In the genomic region with DNA sequence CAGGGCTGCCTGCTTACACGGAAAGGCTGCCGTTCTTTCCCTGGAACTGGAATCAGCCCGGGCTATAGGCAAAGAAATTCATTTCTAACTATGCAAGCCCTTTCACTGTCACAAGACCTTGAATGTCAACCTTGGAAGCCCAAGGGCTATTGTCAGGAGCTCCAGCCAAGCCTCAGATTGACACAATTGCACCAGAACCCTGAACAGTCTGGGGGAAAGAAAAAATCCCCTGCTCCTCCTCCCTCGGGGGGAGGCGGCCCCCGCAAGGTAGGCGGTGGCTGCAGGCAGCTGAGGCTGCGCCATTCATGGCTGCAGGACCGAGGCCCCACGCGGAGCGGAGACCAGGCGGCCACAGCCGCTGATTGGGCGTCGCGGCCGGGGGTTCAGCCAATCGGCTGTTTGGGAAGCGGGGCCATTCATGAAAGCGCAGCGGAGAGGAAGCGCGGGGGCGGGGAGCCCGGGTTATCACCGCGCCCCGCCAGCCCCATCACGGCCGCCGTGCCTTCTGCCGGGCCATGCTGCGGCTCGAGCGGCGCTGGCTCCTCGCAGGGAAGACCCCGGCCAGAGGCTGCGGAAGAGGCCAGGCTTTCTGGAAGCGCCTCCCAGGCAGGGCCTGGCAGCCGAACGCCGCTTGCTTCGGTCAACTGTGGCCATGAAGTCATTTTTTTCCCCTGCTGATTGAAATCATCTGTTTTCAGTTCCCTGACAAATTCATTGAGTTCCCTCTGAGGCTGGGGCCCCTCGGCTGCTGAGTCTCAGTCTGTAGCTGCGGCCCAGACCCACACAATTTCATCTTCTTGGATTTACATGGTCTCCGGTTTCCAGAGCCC, we compare ENCODE assay signal across 8 cellular contexts. TPM values are rescaled to one million over a fixed set of nuclear protein-coding genes. Genes with fewer than 3 reads are reported as not detected.
DNase-seq lines count a peak whose midpoint lies in the region; ATAC-seq and TF ChIP-seq lines count a peak whose summit lies in the region.

No MANE protein-coding gene starts in this region.

- 1 to 2% (median 1%) methylated on average over 48 of the region's 48 CpGs for WGBS in ovary, 3 donors

- H3K27ac Mint-ChIP-seq in CD8-positive, alpha-beta memory T cell, result no peak overlapping the region
- H3K27ac Mint-ChIP-seq in activated naive CD4-positive, alpha-beta T cell treated with anti-CD3 and anti-CD28 coated beads, Interleukin-2, amount 50 U/mL, for 24 hours, result no peak overlapping the region

- H3K9me3 ChIP-seq in CD8-positive, alpha-beta memory T cell (ENCODE audit: low read length), result no peaks in the 10 kb centered on the region
- H3K9me3 ChIP-seq in SK-N-MC (ENCODE audit: low read depth, low read length), result no peaks in the 10 kb centered on the region
- H3K9me3 ChIP-seq in ovary, result no peaks in the 10 kb centered on the region
- H3K9me3 ChIP-seq in thoracic aorta, result no peaks in the 10 kb centered on the region

- H3K36me3 Mint-ChIP-seq in CD8-positive, alpha-beta memory T cell, result no peaks in the 10 kb centered on the region
- H3K36me3 Mint-ChIP-seq in activated naive CD4-positive, alpha-beta T cell treated with anti-CD3 and anti-CD28 coated beads, Interleukin-2, amount 50 U/mL, for 24 hours, result no peaks in the 10 kb centered on the region

- TF ChIP-seq CTCF in ovary (IDR thresholded peaks at IDR 0.05) (no peak), thoracic aorta (IDR thresholded peaks at IDR 0.05) (no peak)

- intact Hi-C loops in ovary (cut with DNase I), result no loop called here

- H3K27me3 ChIP-seq in CD8-positive, alpha-beta memory T cell (ENCODE audit: insufficient read depth, low read length, poor library complexity, severe bottlenecking), result no peaks in the 10 kb centered on the region
- H3K27me3 ChIP-seq in ovary, result no peaks in the 10 kb centered on the region
- H3K27me3 ChIP-seq in thoracic aorta (replicated peaks; ENCODE audit: insufficient read depth), result no peaks in the 10 kb centered on the region

- POLR2A ChIA-PET in CD8-positive, alpha-beta memory T cell (lab: Charles Lee), result no interaction called here

- no peaks in the 10 kb centered on the region for H3K36me3 ChIP-seq in CD8-positive, alpha-beta memory T cell (ENCODE audit: insufficient read depth, low read length)
- H3K36me3 ChIP-seq in SK-N-MC (ENCODE audit: insufficient read depth, low read length) (no peaks in the 10 kb centered on the region), ovary (no peaks in the 10 kb centered on the region), thoracic aorta (no peaks in the 10 kb centered on the region)

- DNase-seq in CD8-positive, alpha-beta memory T cell, result peak; percentile 18 to 64 (median 50)
- DNase-seq in HS-27A (ENCODE audit: low read depth) (peak; percentile 90), SK-N-MC (ENCODE audit: low read depth, low spot score) (no peak), globus pallidus (ENCODE audit: low spot score) (peak; percentile 82), ovary (peak; percentile 24 to 71 (median 62)), thoracic aorta (ENCODE audit: low spot score) (peak; percentile 50)

- CTCF ChIA-PET in CD8-positive, alpha-beta memory T cell (lab: Charles Lee), result no interaction called here

- H3K4me3 ChIP-seq in CD8-positive, alpha-beta memory T cell (ENCODE audit: low read length), result peak overlapping the region; percentile 38
- H3K4me3 ChIP-seq in SK-N-MC (peak overlapping the region; percentile 71), ovary (peak overlapping the region; percentile 38), thoracic aorta (peak overlapping the region; percentile 74)

- peak overlapping the region; percentile 43 for H3K9ac ChIP-seq in SK-N-MC (ENCODE audit: insufficient read length)

- H3K4me3 Mint-ChIP-seq in CD8-positive, alpha-beta memory T cell, result peak overlapping the region in 5 of 7 donors; percentile 38 to 76 (median 67)
- peak overlapping the region; percentile 76 for H3K4me3 Mint-ChIP-seq in activated naive CD4-positive, alpha-beta T cell treated with anti-CD3 and anti-CD28 coated beads, Interleukin-2, amount 50 U/mL, for 24 hours

- H3K9me3 Mint-ChIP-seq in CD8-positive, alpha-beta memory T cell, result no peaks in the 10 kb centered on the region
- H3K9me3 Mint-ChIP-seq in activated naive CD4-positive, alpha-beta T cell treated with anti-CD3 and anti-CD28 coated beads, Interleukin-2, amount 50 U/mL, for 24 hours, result no peaks in the 10 kb centered on the region

- peak overlapping the region; percentile 75 for H3K27ac ChIP-seq in CD8-positive, alpha-beta memory T cell (ENCODE audit: low read depth, low read length)
- peak overlapping the region; percentile 67; the same call in 1 of the 2 replicates for H3K27ac ChIP-seq in SK-N-MC
- no peak overlapping the region for H3K27ac ChIP-seq in ovary
- peak overlapping the region; percentile 1 to 65 for H3K27ac ChIP-seq in thoracic aorta

- no peak for TF ChIP-seq EP300 in ovary (IDR thresholded peaks at IDR 0.05)

- H3K4me1 ChIP-seq in CD8-positive, alpha-beta memory T cell (ENCODE audit: insufficient read depth, low read length), result peaks cover 6% of the 10 kb centered on the region
- peaks cover 1% of the 10 kb centered on the region for H3K4me1 ChIP-seq in ovary (ENCODE audit: insufficient read depth)
- peaks cover 11 to 25% of the 10 kb centered on the region in 2 donors for H3K4me1 ChIP-seq in thoracic aorta (ENCODE audit: control insufficient read depth in 1 of 2, low read depth in 2 of 2)

- peaks cover 0 to 12% (median 5%) of the 10 kb centered on the region in 3 donors for H3K4me1 Mint-ChIP-seq in CD8-positive, alpha-beta memory T cell
- peaks cover 10% of the 10 kb centered on the region for H3K4me1 Mint-ChIP-seq in activated naive CD4-positive, alpha-beta T cell treated with anti-CD3 and anti-CD28 coated beads, Interleukin-2, amount 50 U/mL, for 24 hours

- ATAC-seq in GM19463 (IDR thresholded peaks at IDR 0.05; ENCODE audit: unreplicated experiment), result peak; percentile 94
- ATAC-seq in thoracic aorta (ENCODE audit: insufficient number of reproducible peaks, low FRiP score, low read depth), result peak; percentile 21

- H3K27me3 Mint-ChIP-seq in CD8-positive, alpha-beta memory T cell, result peaks cover 9 to 22% of the 10 kb centered on the region in 2 donors
- peaks cover 2% of the 10 kb centered on the region for H3K27me3 Mint-ChIP-seq in activated naive CD4-positive, alpha-beta T cell treated with anti-CD3 and anti-CD28 coated beads, Interleukin-2, amount 50 U/mL, for 24 hours

- TF ChIP-seq POLR2A in ovary (IDR thresholded peaks at IDR 0.05), result no peak

RNA-seq across cellular contexts. Expression of a gene that starts 38.1 kb away (rescaled TPM):
- total RNA-seq in CD8-positive, alpha-beta memory T cell, result not detected
- polyA plus RNA-seq in CD8-positive, alpha-beta memory T cell, result not detected
- total RNA-seq in ovary (not detected), thoracic aorta (not detected)
- not detected for polyA plus RNA-seq in ovary

Comparison
In these comparisons a context has a peak if more than half of its experiments do, and no peak if none do; other contexts are left out.
1. H3K27ac ChIP-seq: peak in CD8-positive, alpha-beta memory T cell (single experiment), SK-N-MC (single experiment) and thoracic aorta (2 of 2); none in ovary (0 of 2).
2. Peak in every context shown above with its lines, with median percentiles within 50 percentile points of each other: H3K4me3 ChIP-seq.